Comparison of ENCODE assay signal across 18 cellular contexts in genomic region chr7:12692479-12693259, GRCh38.
"Had no signal": no experiment of that assay in that cellular context is flagged by ENCODE, and none has a peak within 500 bp of the region (broad histone marks: within the 10 kb centered on the region; RNA-seq: fewer than 3 reads in every experiment).

No MANE protein-coding gene starts in this region.

- H3K9ac ChIP-seq: neural progenitor cell had no signal

- H3K27ac ChIP-seq: ascending aorta, cardiac muscle cell, gastrocnemius medialis, heart right ventricle, left lung, neural progenitor cell, pancreas, SK-N-MC, tibial artery had no signal

- H3K4me1 ChIP-seq: ascending aorta, tibial artery had no signal

- H3K9me3 Mint-ChIP-seq: activated naive CD8-positive, alpha-beta T cell treated with anti-CD3 and anti-CD28 coated beads, Interleukin-2, amount 50 U/mL, for 24 hours; T-cell had no signal

- H3K9me3 ChIP-seq: ascending aorta, gastrocnemius medialis, heart right ventricle, left lung, pancreas, tibial artery had no signal

- FAIRE-seq: islet of Langerhans, pancreas had no signal

- H3K27ac Mint-ChIP-seq: activated naive CD8-positive, alpha-beta T cell treated with anti-CD3 and anti-CD28 coated beads, Interleukin-2, amount 50 U/mL, for 24 hours; neural progenitor cell had no signal

- H2AFZ ChIP-seq: neural progenitor cell had no signal

- H3K27me3 Mint-ChIP-seq: activated naive CD8-positive, alpha-beta T cell treated with anti-CD3 and anti-CD28 coated beads, Interleukin-2, amount 50 U/mL, for 24 hours; T-cell had no signal

- H3K4me3 ChIP-seq: ascending aorta, cardiac muscle cell, gastrocnemius medialis, heart right ventricle, left lung, neural progenitor cell, pancreas, SK-N-MC, tibial artery had no signal

- ATAC-seq: activated naive CD8-positive, alpha-beta T cell treated with anti-CD3 and anti-CD28 coated beads, Interleukin-2, amount 50 U/mL, for 24 hours; gastrocnemius medialis; heart right ventricle; left lung; pancreas; T-cell had no signal

- H3K27me3 ChIP-seq: ascending aorta, cardiac muscle cell, gastrocnemius medialis, heart right ventricle, left lung, neural progenitor cell, pancreas, tibial artery had no signal

- DNase-seq: activated CD4-positive, alpha-beta T cell treated with anti-CD3 and anti-CD28 coated beads, Interleukin-2, amount 50 U/mL, for 1 hour; activated CD8-positive, alpha-beta memory T cell treated with anti-CD3 and anti-CD28 coated beads, Interleukin-2, amount 50 U/mL, for 4 hours; activated naive CD4-positive, alpha-beta T cell treated with Interleukin-2 at 50 U/mL for 16 hours; activated naive CD8-positive, alpha-beta T cell treated with anti-CD3 and anti-CD28 coated beads, Interleukin-2, amount 50 U/mL, for 24 hours; gastrocnemius medialis; heart right ventricle; left lung; mesenchymal stem cell; pancreas; stimulated activated CD4-positive, alpha-beta T cell treated with anti-CD3 and anti-CD28 coated beads, Interleukin-15, amount 100 ng/mL, for 24 hours; stimulated activated CD4-positive, alpha-beta T cell treated with anti-CD3 and anti-CD28 coated beads, Interleukin-4, amount 100 ng/mL, for 24 hours; T-cell; tibial artery had no signal

- H3K36me3 ChIP-seq: ascending aorta, cardiac muscle cell, gastrocnemius medialis, heart right ventricle, left lung, neural progenitor cell, pancreas, tibial artery had no signal

- H3K4me2 ChIP-seq: neural progenitor cell had no signal

- H3K4me3 Mint-ChIP-seq: activated naive CD8-positive, alpha-beta T cell treated with anti-CD3 and anti-CD28 coated beads, Interleukin-2, amount 50 U/mL, for 24 hours; neural progenitor cell; T-cell had no signal
